ENCODE assay signal across 23 cellular contexts in the genomic region with DNA sequence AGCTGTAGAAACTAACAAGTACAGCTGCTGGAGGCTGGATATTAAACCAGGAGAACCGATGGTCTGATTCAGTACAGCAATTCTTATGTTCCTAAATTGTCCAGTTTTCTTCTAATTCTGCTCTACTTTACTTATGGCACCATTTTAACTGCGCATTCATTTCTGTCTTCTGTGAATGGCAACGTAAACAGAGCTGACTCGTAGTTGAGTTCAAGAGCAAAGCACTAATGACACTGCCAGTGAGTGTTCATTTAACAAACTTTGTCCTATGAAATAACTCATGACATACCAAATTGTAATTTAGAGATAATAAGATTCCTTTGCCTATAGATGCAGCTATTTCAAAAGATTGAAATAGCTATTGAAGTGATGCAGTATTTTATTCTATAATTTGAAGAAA. TPM values are rescaled to one million over a fixed set of nuclear protein-coding genes. Genes with fewer than 3 reads are reported as not detected.
"Had no signal": no experiment of that assay in that cellular context is flagged by ENCODE, and none has a peak within 500 bp of the region (broad histone marks: within the 10 kb centered on the region; RNA-seq: fewer than 3 reads in every experiment).

No MANE protein-coding gene starts in this region.

- H3K27ac Mint-ChIP-seq: effector memory CD8-positive, alpha-beta T cell; naive thymus-derived CD8-positive, alpha-beta T cell; nephron progenitor cell; stimulated activated effector memory CD8-positive, alpha-beta T cell treated with anti-CD3 and anti-CD28 coated beads, Interleukin-12 subunit alpha, Interleukin-12 subunit beta, amount 100 ng/mL, for 72 hours had no signal

- ATAC-seq: effector memory CD8-positive, alpha-beta T cell; heart right ventricle; left cardiac atrium; lower lobe of right lung; naive thymus-derived CD8-positive, alpha-beta T cell; stimulated activated effector memory CD8-positive, alpha-beta T cell treated with anti-CD3 and anti-CD28 coated beads, Interleukin-12 subunit alpha, Interleukin-12 subunit beta, amount 100 ng/mL, for 72 hours had no signal

- H3K4me1 Mint-ChIP-seq: naive thymus-derived CD8-positive, alpha-beta T cell; nephron progenitor cell; stimulated activated effector memory CD8-positive, alpha-beta T cell treated with anti-CD3 and anti-CD28 coated beads, Interleukin-12 subunit alpha, Interleukin-12 subunit beta, amount 100 ng/mL, for 72 hours had no signal

- DNase-seq: effector memory CD8-positive, alpha-beta T cell; erythroblast; esophagus squamous epithelium; foreskin melanocyte; glutamatergic neuron; heart right ventricle; hippocampal formation; left cardiac atrium; left ventricle myocardium inferior; lower lobe of right lung; naive thymus-derived CD8-positive, alpha-beta T cell; nephron progenitor cell; nucleus accumbens; sigmoid colon; stimulated activated CD4-positive, alpha-beta T cell treated with anti-CD3 and anti-CD28 coated beads, Interleukin-2, amount 100 ng/mL, for 24 hours; stimulated activated CD4-positive, alpha-beta T cell treated with anti-CD3 and anti-CD28 coated beads, Interleukin-4, amount 100 ng/mL, for 24 hours; stimulated activated naive CD4-positive, alpha-beta T cell treated with Interleukin-2 at 50 U/mL for 16 hours; stomach; thyroid gland; trophoblast cell had no signal

- H3K9me3 Mint-ChIP-seq: nephron progenitor cell had no signal

- H3K36me3 Mint-ChIP-seq: stimulated activated effector memory CD8-positive, alpha-beta T cell treated with anti-CD3 and anti-CD28 coated beads, Interleukin-12 subunit alpha, Interleukin-12 subunit beta, amount 100 ng/mL, for 72 hours had no signal

- H3K4me3 Mint-ChIP-seq: effector memory CD8-positive, alpha-beta T cell; naive thymus-derived CD8-positive, alpha-beta T cell; nephron progenitor cell; stimulated activated effector memory CD8-positive, alpha-beta T cell treated with anti-CD3 and anti-CD28 coated beads, Interleukin-12 subunit alpha, Interleukin-12 subunit beta, amount 100 ng/mL, for 72 hours had no signal

- FAIRE-seq: endometrium, islet of Langerhans had no signal

- H3K27me3 Mint-ChIP-seq: effector memory CD8-positive, alpha-beta T cell; naive thymus-derived CD8-positive, alpha-beta T cell had no signal

RNA-seq across cellular contexts. Expression of a gene that starts 48.7 kb away (rescaled TPM):
- total RNA-seq: naive thymus-derived CD8-positive, alpha-beta T cell had no signal
